1 cellular context compared by ENCODE assay signal in genomic region chr11:44980533-44981427, GRCh38.
TF ChIP-seq lines count a peak whose summit lies in the region.

No MANE protein-coding gene starts in this region.

TF ChIP-seq in H1, 55 proteins besides CTCF, POLR2A, EP300 and RAD21 (continued from another document):
- TF ChIP-seq BACH1 (IDR thresholded peaks at IDR 0.05; ENCODE audit: low read length) (no peak), ATF3 (IDR thresholded peaks at IDR 0.05; ENCODE audit: insufficient read depth, low read depth, low read length) (no peak), RFX5 (IDR thresholded peaks at IDR 0.05; ENCODE audit: borderline replicate concordance, low read depth, low read length) (no peak), YY1 (IDR thresholded peaks at IDR 0.05; ENCODE audit: low read depth, low read length) (no peak), POLR2AphosphoS5 (IDR thresholded peaks at IDR 0.05; ENCODE audit: low read depth, low read length) (no peak), SP4 (IDR thresholded peaks at IDR 0.05; ENCODE audit: low read length) (no peak), NANOG (IDR thresholded peaks at IDR 0.05; ENCODE audit: insufficient read depth, low read depth, low read length, poor library complexity, severe bottlenecking) (no peak), KDM5A (IDR thresholded peaks at IDR 0.05; ENCODE audit: low read length) (no peak), TAF1 (IDR thresholded peaks at IDR 0.05; ENCODE audit: low read depth, low read length) (no peak), SP2 (IDR thresholded peaks at IDR 0.05; ENCODE audit: low read length) (no peak), USF2 (IDR thresholded peaks at IDR 0.05; ENCODE audit: low read length) (no peak), TBP (IDR thresholded peaks at IDR 0.05; ENCODE audit: low read depth, low read length) (no peak), MAX (IDR thresholded peaks at IDR 0.05) (no peak)
